13 cellular contexts compared by ENCODE assay signal in the genomic region with DNA sequence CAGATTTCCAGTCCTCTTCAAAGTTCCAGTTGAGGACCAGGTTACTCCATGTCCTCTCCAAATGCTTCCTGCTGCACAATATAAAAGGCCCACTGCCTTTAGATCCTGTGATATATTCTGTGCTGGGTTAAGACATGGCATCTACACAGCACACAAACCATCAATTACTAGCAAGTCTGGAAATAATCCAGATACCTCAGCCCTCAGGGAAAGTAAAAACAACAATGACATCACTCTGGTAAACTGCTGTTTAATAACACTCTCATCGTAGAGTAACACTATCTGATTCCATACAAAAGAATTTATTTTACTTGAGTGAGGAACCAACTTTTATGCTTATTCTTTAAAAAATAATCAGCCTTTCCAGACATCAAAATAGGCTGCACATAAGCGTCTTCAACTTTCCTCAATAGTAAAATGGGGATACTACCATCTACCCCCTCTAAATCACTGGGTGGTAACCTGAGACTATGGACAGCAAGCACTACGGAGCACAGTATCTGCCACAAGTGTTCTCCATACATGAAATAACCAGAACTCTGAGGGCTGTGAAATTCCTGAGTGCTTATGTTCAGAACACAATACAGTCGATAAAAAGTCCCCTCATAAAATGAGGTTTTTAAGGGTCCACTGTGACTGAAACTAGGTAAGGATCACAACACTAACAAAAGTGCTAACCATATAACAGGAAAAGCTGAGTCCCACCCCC. TPM values are rescaled to one million over a fixed set of nuclear protein-coding genes. Genes with fewer than 3 reads are reported as not detected.
DNase-seq lines count a peak whose midpoint lies in the region; ATAC-seq and TF ChIP-seq lines count a peak whose summit lies in the region.
"Had no signal": no experiment of that assay in that cellular context is flagged by ENCODE, and none has a peak within 500 bp of the region (broad histone marks: within the 10 kb centered on the region; RNA-seq: fewer than 3 reads in every experiment).

No MANE protein-coding gene starts in this region.

- no peaks in the 10 kb centered on the region for H3K9me3 ChIP-seq in SK-N-MC (ENCODE audit: low read depth, low read length)
- H3K9me3 ChIP-seq: BLaER1 treated with 17β-estradiol and CSF1 and Interleukin-3, amounts not matched to agents 10 nM and 100 nM; gastrocnemius medialis had no signal

- DNase-seq in A172 (ENCODE audit: low spot score): peak; percentile 81
- peak; percentile 38 for DNase-seq in HFF-Myc (ENCODE audit: extremely low read depth, low read depth)
- DNase-seq in SK-N-MC (ENCODE audit: low read depth, low spot score): peak; percentile 26
- DNase-seq in foreskin fibroblast: peak; percentile 70 to 86
- DNase-seq in Kasumi-1 (lab: John Stamatoyannopoulos, UW): no peak
- DNase-seq in activated CD4-positive, alpha-beta T cell treated with anti-CD3 and anti-CD28 coated beads for 4 hours: no peak
- no peak for DNase-seq in GDM1 (lab: John Stamatoyannopoulos, UW)
- DNase-seq: activated CD4-positive, CD25-positive, alpha-beta regulatory T cell treated with anti-CD3 and anti-CD28 coated beads, Interleukin-2, amount 50 U/mL, for 72 hours; gastrocnemius medialis; NCI-H1048; RPMI8226 had no signal

- H3K4me3 ChIP-seq in HFF-Myc (replicated peaks; ENCODE audit: low read depth, low read length) (no peak overlapping the region), SK-N-MC (no peak overlapping the region), foreskin fibroblast (ENCODE audit: low read depth in 1 of 2, low read length in 2 of 2) (no peak overlapping the region)
- H3K4me3 ChIP-seq: BLaER1 treated with 17β-estradiol and CSF1 and Interleukin-3, amounts not matched to agents 10 nM and 100 nM; gastrocnemius medialis had no signal

- H3K9ac ChIP-seq in SK-N-MC (ENCODE audit: insufficient read length): no peak overlapping the region
- H3K9ac ChIP-seq: BLaER1 treated with 17β-estradiol and CSF1 and Interleukin-3, amounts not matched to agents 10 nM and 100 nM had no signal

- H3K36me3 ChIP-seq in SK-N-MC (ENCODE audit: insufficient read depth, low read length): no peaks in the 10 kb centered on the region
- H3K36me3 ChIP-seq: BLaER1 treated with 17β-estradiol and CSF1 and Interleukin-3, amounts not matched to agents 10 nM and 100 nM; gastrocnemius medialis had no signal

- no peak overlapping the region for H3K27ac ChIP-seq in SK-N-MC
- H3K27ac ChIP-seq: BLaER1 treated with 17β-estradiol and CSF1 and Interleukin-3, amounts not matched to agents 10 nM and 100 nM; gastrocnemius medialis had no signal

- TF ChIP-seq CTCF in HFF-Myc (IDR thresholded peaks at IDR 0.05; ENCODE audit: low read depth, low read length, missing control alignments) (no peak), foreskin fibroblast (IDR thresholded peaks at IDR 0.05; ENCODE audit: low read depth, low read length) (no peak)

- ATAC-seq in HG02938 (IDR thresholded peaks at IDR 0.05; ENCODE audit: unreplicated experiment): no peak
- ATAC-seq: gastrocnemius medialis had no signal

RNA-seq across cellular contexts. Expression of gene ABCG2, which starts 53.4 kb away (rescaled TPM):
- 0.96 and 2.1 TPM in 2 replicates for total RNA-seq in A172 (2014; rRNA removed; shearing (Covaris generic))

Comparison
In these comparisons a context has a peak if more than half of its experiments do, and no peak if none do; other contexts are left out.
1. DNase-seq: peak in A172 (single experiment), HFF-Myc (single experiment), SK-N-MC (single experiment) and foreskin fibroblast (2 of 2); none in Kasumi-1 (0 of 2), activated CD4-positive, alpha-beta T cell treated with anti-CD3 and anti-CD28 coated beads for 4 hours (0 of 2) and GDM1 (single experiment).